In genomic region chr4:41880022-41880837, GRCh38 we compare ENCODE assay signal across 16 cellular contexts. TPM values are rescaled to one million over a fixed set of nuclear protein-coding genes. Genes with fewer than 3 reads are reported as not detected.
DNase-seq lines count a peak whose midpoint lies in the region; ATAC-seq, FAIRE-seq and TF ChIP-seq lines count a peak whose summit lies in the region.
"Had no signal": no experiment of that assay in that cellular context is flagged by ENCODE, and none has a peak within 500 bp of the region (broad histone marks: within the 10 kb centered on the region; RNA-seq: fewer than 3 reads in every experiment).

No MANE protein-coding gene starts in this region.

- peak in 3 of 4 donors; percentile 32 to 55 (median 52) for ATAC-seq in right lobe of liver
- ATAC-seq in HepG2 = no peak
- ATAC-seq in memory B cell (ENCODE audit: low read depth) = no peak
- no peak for ATAC-seq in GM21576 (IDR thresholded peaks at IDR 0.05; ENCODE audit: unreplicated experiment)
- ATAC-seq in GM19463 (IDR thresholded peaks at IDR 0.05; ENCODE audit: unreplicated experiment) = no peak
- ATAC-seq: Panc1 had no signal

- no TSS peak for BruUV-seq in HepG2 (replicated peaks; lab: Mats Ljungman, UMichigan)

- no peaks in the 10 kb centered on the region for H4K20me1 ChIP-seq in HepG2 (ENCODE audit: insufficient read depth, low read length)

- H3K27ac Mint-ChIP-seq in memory B cell = no peak overlapping the region

- TF ChIP-seq CTCF in right lobe of liver (IDR thresholded peaks at IDR 0.05) (no peak), HepG2 (CRISPR knock-in tag; IDR thresholded peaks at IDR 0.05) (no peak), ascending aorta (IDR thresholded peaks at IDR 0.05) (no peak), suprapubic skin (IDR thresholded peaks at IDR 0.05) (no peak)

- no peaks in the 10 kb centered on the region for H3K9me3 Mint-ChIP-seq in memory B cell
- H3K9me3 Mint-ChIP-seq: activated T-cell treated with anti-CD3 and anti-CD28 coated beads, Interleukin-2, amount 50 U/mL, for 4 hours had no signal

- no peak for TF ChIP-seq RAD21 in HepG2 (CRISPR knock-in tag; IDR thresholded peaks at IDR 0.05)

- no peak overlapping the region for H3K4me2 ChIP-seq in HepG2 (ENCODE audit: low read depth, low read length)

- H3K27ac ChIP-seq in right lobe of liver (no peak overlapping the region), HepG2 (ENCODE audit: extremely low read length, insufficient read depth, low read length) (no peak overlapping the region), ascending aorta (no peak overlapping the region), suprapubic skin (no peak overlapping the region)
- H3K27ac ChIP-seq: tibial artery had no signal

- H3K4me3 ChIP-seq in right lobe of liver (peak overlapping the region in 1 of 3 donors; percentile 43), HepG2 (replicated peaks in 1 of 3; ENCODE audit: insufficient read depth in 1 of 3, low read depth in 2 of 3, low read length in 3 of 3) (no peak overlapping the region), ascending aorta (peak overlapping the region; percentile 53 to 70), suprapubic skin (peak overlapping the region; percentile 47)

- POLR2A ChIA-PET in HepG2 (lab: Yijun Ruan, JAX) = no interaction called here

- H3K79me2 ChIP-seq in HepG2 (ENCODE audit: insufficient read depth, low read length) = no peaks in the 10 kb centered on the region

- H3K36me3 Mint-ChIP-seq in memory B cell = no peaks in the 10 kb centered on the region

- no peak for TF ChIP-seq EP300 in HepG2 (IDR thresholded peaks at IDR 0.05; ENCODE audit: low read depth in 2 of 2, low read length in 2 of 2)
- no peak for TF ChIP-seq EP300 in HepG2 (CRISPR knock-in tag; IDR thresholded peaks at IDR 0.05; ENCODE audit: borderline replicate concordance)
- no peak for TF ChIP-seq EP300 in suprapubic skin (IDR thresholded peaks at IDR 0.05)

- no peaks in the 10 kb centered on the region for H3K27me3 ChIP-seq in right lobe of liver
- peaks cover 0 to 23% of the 10 kb centered on the region in 2 experiments for H3K27me3 ChIP-seq in HepG2 (ENCODE audit: control insufficient read depth in 1 of 2, insufficient read depth in 2 of 2, low read length in 2 of 2)
- H3K27me3 ChIP-seq in ascending aorta = peaks cover 18% of the 10 kb centered on the region
- H3K27me3 ChIP-seq in suprapubic skin = peaks cover 92% of the 10 kb centered on the region

- DNase-seq in right lobe of liver = peak in 1 of 3 donors; percentile 34
- DNase-seq in HepG2 (ENCODE audit: low spot score) = no peak
- no peak for DNase-seq in ascending aorta (ENCODE audit: low spot score in 2 of 2)
- no peak for DNase-seq in memory B cell (ENCODE audit: low spot score in 2 of 2)
- no peak for DNase-seq in suprapubic skin (ENCODE audit: low spot score in 2 of 2)
- DNase-seq in HT-29 (ENCODE audit: low spot score) = no peak
- DNase-seq: activated T-cell treated with anti-CD3 and anti-CD28 coated beads, Interleukin-2, amount 50 U/mL, for 4 hours; AML-193; DMS79; NCI-H2081 treated with DMSO at 0.1 percent for 48 hours; NCI-H526 treated with DMSO at 0.1 percent for 48 hours; tibial artery had no signal

- peak overlapping the region; percentile 17 for H3K4me3 Mint-ChIP-seq in memory B cell

- H3K4me1 ChIP-seq in right lobe of liver (peaks cover 0 to 47% (median 13%) of the 10 kb centered on the region in 4 donors), HepG2 (ENCODE audit: insufficient read depth, low read length) (peaks cover 16% of the 10 kb centered on the region), ascending aorta (peaks cover 11 to 18% of the 10 kb centered on the region in 2 donors), suprapubic skin (peaks cover 29% of the 10 kb centered on the region)

- no peaks in the 10 kb centered on the region for H3K36me3 ChIP-seq in right lobe of liver
- no peaks in the 10 kb centered on the region for H3K36me3 ChIP-seq in HepG2 (replicated peaks in 1 of 2; ENCODE audit: control insufficient read depth in 1 of 2, insufficient read depth in 2 of 2, low read length in 2 of 2)
- H3K36me3 ChIP-seq in ascending aorta = no peaks in the 10 kb centered on the region
- no peaks in the 10 kb centered on the region for H3K36me3 ChIP-seq in suprapubic skin
- H3K36me3 ChIP-seq: tibial artery had no signal

- H3K4me1 Mint-ChIP-seq in memory B cell = peaks cover 8% of the 10 kb centered on the region

- H3K27me3 Mint-ChIP-seq in memory B cell = peaks cover 33% of the 10 kb centered on the region

- intact Hi-C loops in right lobe of liver (cut with DNase I) (loop anchor here in 1 of 2 donors (10.0 kb wide), 1 partner anchor 185 kb away; no protein-coding TSS in a partner anchor), HepG2 (cut with micrococcal nuclease; ENCODE audit: unreplicated experiment) (no loop called here), ascending aorta (cut with DNase I) (loop anchor here (5.0 kb wide), 1 partner anchor 623 kb away; the partner anchor contains the start of gene UCHL1)

- no peaks in the 10 kb centered on the region for H3K9me3 ChIP-seq in right lobe of liver
- no peaks in the 10 kb centered on the region for H3K9me3 ChIP-seq in HepG2 (ENCODE audit: low read length)
- H3K9me3 ChIP-seq in ascending aorta = no peaks in the 10 kb centered on the region
- H3K9me3 ChIP-seq in suprapubic skin = no peaks in the 10 kb centered on the region
- H3K9me3 ChIP-seq: tibial artery had no signal

- H3K9ac ChIP-seq in HepG2 (ENCODE audit: insufficient read depth, low read depth, low read length) = no peak overlapping the region

- TF ChIP-seq POLR2A in right lobe of liver (IDR thresholded peaks at IDR 0.05) = no peak
- TF ChIP-seq POLR2A in HepG2 (IDR thresholded peaks at IDR 0.05; ENCODE audit: insufficient read depth in 1 of 2, low read depth in 2 of 2, low read length in 2 of 2) = no peak
- TF ChIP-seq POLR2A in suprapubic skin (IDR thresholded peaks at IDR 0.05) = no peak

- no peak overlapping the region for H2AFZ ChIP-seq in HepG2 (ENCODE audit: low read length)

- in situ Hi-C loops in HepG2 (cut with HindIII; ENCODE audit: extremely low pct_ligation_motif_present, low pct_unique_long_range_greater_than_20kb) = loop anchor here (10.0 kb wide), 1 partner anchor 615 kb away; no protein-coding TSS in a partner anchor

- 14% methylated on average over 33 of the region's 45 CpGs for WGBS in right lobe of liver (ENCODE audit: insufficient coverage, low coverage, low lambda C conversion rate, missing lambda C conversion rate)
- 64% methylated on average over 37 of the region's 45 CpGs for WGBS in HepG2 (ENCODE audit: low lambda C conversion rate)
- WGBS in suprapubic skin = 8% methylated on average over 36 of the region's 45 CpGs

- FAIRE-seq in HepG2 (lab: Jason Lieb, UNC) = no peak
- FAIRE-seq: HTR-8/SVneo had no signal

- CTCF ChIA-PET in HepG2 (lab: Yijun Ruan, JAX; ENCODE audit: low intra/inter-chr PET ratio, low total read pairs) = no interaction called here

TF ChIP-seq in HepG2, 621 proteins besides CTCF, POLR2A, EP300 and RAD21 (continues in another document):
- TF ChIP-seq EEA1 (CRISPR knock-in tag; IDR thresholded peaks at IDR 0.05; ENCODE audit: borderline replicate concordance) (no peak), HOMEZ (CRISPR knock-in tag; IDR thresholded peaks at IDR 0.05; ENCODE audit: low read depth) (no peak)

RNA-seq across cellular contexts. Expression of gene TMEM33, which starts 55.0 kb away (rescaled TPM):
- total RNA-seq in right lobe of liver = 10 to 100 TPM; 48.9 to 82.7 (median 60.8) TPM
- total RNA-seq in HepG2 (2016; rRNA removed; fragmentation: Illumina TruSeq; extraction: Trizol) = 51.6 and 66.6 TPM in 2 replicates
- total RNA-seq in HepG2 (2016; cell fraction: cytosol; rRNA removed; fragmentation: Illumina TruSeq; extraction: Trizol; ENCODE audit: low read depth) = 6.1 and 7.9 TPM in 2 replicates
- total RNA-seq in HepG2 (2016; cell fraction: insoluble cytoplasmic fraction; rRNA removed; fragmentation: Illumina TruSeq; extraction: Trizol) = 53.3 and 58.7 TPM in 2 replicates
- 17.7 and 20.2 TPM in 2 replicates for total RNA-seq in HepG2 (2016; cell fraction: membrane; rRNA removed; fragmentation: Illumina TruSeq; extraction: Trizol)
- 56.2 and 69.6 TPM in 2 replicates for total RNA-seq in HepG2 (2016; cell fraction: nucleus; rRNA removed; fragmentation: Illumina TruSeq; extraction: Trizol)
- polyA plus RNA-seq in HepG2 (2011; rRNA removed) = 36.1 and 40.1 TPM in 2 replicates
- 24.4 and 32.3 TPM in 2 replicates for polyA plus RNA-seq in HepG2 (2011; cell fraction: cytosol; rRNA removed)
- 9.6 and 12.2 TPM in 2 replicates for polyA plus RNA-seq in HepG2 (2011; cell fraction: nucleus; rRNA removed)
- 20.5 and 27.5 TPM in 2 replicates for polyA plus RNA-seq in HepG2 (2012)
- 7.0 and 7.2 TPM in 2 replicates for polyA plus RNA-seq in HepG2 (2016; cell fraction: cytosol; fragmentation: Illumina TruSeq; extraction: Trizol; ENCODE audit: low read depth)
- 34.2 and 35.6 TPM in 2 replicates for polyA plus RNA-seq in HepG2 (2016; cell fraction: insoluble cytoplasmic fraction; fragmentation: Illumina TruSeq; extraction: Trizol; ENCODE audit: low read depth)
- 12.0 and 13.3 TPM in 2 replicates for polyA plus RNA-seq in HepG2 (2016; cell fraction: membrane; fragmentation: Illumina TruSeq; extraction: Trizol; ENCODE audit: low read depth)
- 54.9 and 61.4 TPM in 2 replicates for polyA plus RNA-seq in HepG2 (2016; cell fraction: nucleus; fragmentation: Illumina TruSeq; extraction: Trizol; ENCODE audit: insufficient read depth, low read depth)
- polyA minus RNA-seq in HepG2 (2011; rRNA and poly(A)+ RNA removed; ENCODE audit: low replicate concordance) = 182 and 425 TPM in 2 replicates
- polyA minus RNA-seq in HepG2 (2011; cell fraction: cytosol; rRNA and poly(A)+ RNA removed) = 46.3 and 60.5 TPM in 2 replicates
- 35.8 and 42.9 TPM in 2 replicates for polyA minus RNA-seq in HepG2 (2011; cell fraction: nucleus; rRNA and poly(A)+ RNA removed)
- 65.1 TPM for total RNA-seq in ascending aorta
- 10 to 100 TPM; 46.3 to 58.3 (median 55.1) TPM for total RNA-seq in suprapubic skin
- total RNA-seq in HT-29 (2014; rRNA removed; shearing (Covaris generic)) = 100 and 119 TPM in 2 replicates

Comparison
In these comparisons a context has a peak if more than half of its experiments do, and no peak if none do; other contexts are left out.
1. ATAC-seq: peak in right lobe of liver (3 of 4); none in HepG2 (single experiment), memory B cell (single experiment), GM21576 (single experiment) and GM19463 (single experiment).
2. H3K4me3 ChIP-seq: peak in ascending aorta (2 of 2) and suprapubic skin (single experiment); none in HepG2 (0 of 3).